In the genomic region with DNA sequence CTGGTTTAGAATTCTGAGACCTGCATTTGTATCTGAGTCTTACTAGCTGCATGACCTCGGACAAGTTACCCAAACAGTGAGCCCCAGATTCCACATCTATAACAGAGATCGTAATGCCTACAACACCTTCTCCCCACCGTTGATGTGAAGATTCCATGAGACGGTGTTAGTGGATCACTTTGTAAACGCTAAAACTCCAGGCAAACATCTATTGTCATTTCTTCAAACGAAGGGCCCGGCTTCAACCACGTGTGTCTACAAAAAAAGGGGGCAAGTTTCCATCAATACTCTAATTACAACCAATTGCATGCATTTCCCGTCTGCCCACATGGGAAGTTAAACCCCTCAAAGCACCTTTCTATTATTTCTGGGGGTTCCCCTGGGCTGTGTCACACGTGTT, we compare ENCODE assay signal across 26 cellular contexts.
A peak's percentile ranks its signal among the peaks of the same experiment; 100 is the strongest.
DNase-seq lines count a peak whose midpoint lies in the region; ATAC-seq and TF ChIP-seq lines count a peak whose summit lies in the region.
"Had no signal": no experiment of that assay in that cellular context is flagged by ENCODE, and none has a peak within 500 bp of the region (broad histone marks: within the 10 kb centered on the region; RNA-seq: fewer than 3 reads in every experiment).

No MANE protein-coding gene starts in this region.

- no peaks in the 10 kb centered on the region for H3K9me3 ChIP-seq in colonic mucosa
- H3K9me3 ChIP-seq: BLaER1 treated with 17β-estradiol and CSF1 and Interleukin-3, amounts not matched to agents 10 nM and 100 nM; Peyer's patch; SJCRH30 had no signal

- no peak for ATAC-seq in stimulated activated memory B cell treated with anti-CD40 and anti-IgM and Interleukin-4, amounts not matched to agents 10 μg/mL and 1 μg/mL and 100 μg/mL, for 72 hours
- no peak for ATAC-seq in left cardiac atrium

- no peaks in the 10 kb centered on the region for H3K4me1 ChIP-seq in colonic mucosa
- H3K4me1 ChIP-seq: SJCRH30 had no signal

- H3K36me3 ChIP-seq in colonic mucosa, result no peaks in the 10 kb centered on the region
- H3K36me3 ChIP-seq: BLaER1 treated with 17β-estradiol and CSF1 and Interleukin-3, amounts not matched to agents 10 nM and 100 nM; Peyer's patch; SJCRH30 had no signal

- H3K27me3 Mint-ChIP-seq in T-helper 1 cell treated with Interleukin-12 subunit alpha and Interleukin-12 subunit beta and Interleukin-4 antibody, amounts not matched to agents 30 μg/mL and 1 μg/mL, for 36 hours (ENCODE audit: low read depth), result no peaks in the 10 kb centered on the region
- H3K27me3 Mint-ChIP-seq in activated T-helper 1 cell treated with anti-CD3 and anti-CD28 coated beads, Interleukin-12 subunit alpha, Interleukin-12 subunit beta, Interleukin-2, Interleukin-4 antibody, amounts not matched to agents 30 ng/mL and 10 ng/mL and 1 ng/mL, durations not matched to agents 14 hours and 24 hours and 36 hours (ENCODE audit: insufficient read depth), result no peaks in the 10 kb centered on the region
- H3K27me3 Mint-ChIP-seq in stimulated activated memory B cell treated with anti-CD40 and anti-IgM and Interleukin-4, amounts not matched to agents 10 μg/mL and 1 μg/mL and 100 μg/mL, for 72 hours, result no peaks in the 10 kb centered on the region
- H3K27me3 Mint-ChIP-seq: CD4-positive, alpha-beta memory T cell had no signal

- no peaks in the 10 kb centered on the region for H3K27me3 ChIP-seq in colonic mucosa
- H3K27me3 ChIP-seq: BLaER1 treated with 17β-estradiol and CSF1 and Interleukin-3, amounts not matched to agents 10 nM and 100 nM; Peyer's patch; SJCRH30 had no signal

- intact Hi-C loops in activated T-helper 1 cell treated with anti-CD3 and anti-CD28 coated beads, Interleukin-12 subunit alpha, Interleukin-12 subunit beta, Interleukin-2, Interleukin-4 antibody, amounts not matched to agents 30 ng/mL and 10 ng/mL and 1 ng/mL, durations not matched to agents 14 hours and 24 hours and 36 hours (cut with micrococcal nuclease), result loop anchor here (5.0 to 10.0 kb wide), 2 partner anchors 65 to 508 kb away; a partner anchor contains a TSS
- intact Hi-C loops in colonic mucosa (cut with DNase I), result no loop called here
- intact Hi-C loops in left cardiac atrium (cut with DNase I), result no loop called here

- TF ChIP-seq CTCF in colonic mucosa (IDR thresholded peaks at IDR 0.05), result no peak

- no peak overlapping the region for H3K4me3 Mint-ChIP-seq in T-helper 1 cell treated with Interleukin-12 subunit alpha and Interleukin-12 subunit beta and Interleukin-4 antibody, amounts not matched to agents 30 μg/mL and 1 μg/mL, for 36 hours
- H3K4me3 Mint-ChIP-seq in activated T-helper 1 cell treated with anti-CD3 and anti-CD28 coated beads, Interleukin-12 subunit alpha, Interleukin-12 subunit beta, Interleukin-2, Interleukin-4 antibody, amounts not matched to agents 30 ng/mL and 10 ng/mL and 1 ng/mL, durations not matched to agents 14 hours and 24 hours and 36 hours, result no peak overlapping the region
- no peak overlapping the region for H3K4me3 Mint-ChIP-seq in stimulated activated memory B cell treated with anti-CD40 and anti-IgM and Interleukin-4, amounts not matched to agents 10 μg/mL and 1 μg/mL and 100 μg/mL, for 72 hours
- H3K4me3 Mint-ChIP-seq: CD4-positive, alpha-beta memory T cell had no signal

- no peak overlapping the region for H3K9ac ChIP-seq in colonic mucosa (ENCODE audit: low read depth in 2 of 2, low read length in 2 of 2)
- H3K9ac ChIP-seq: BLaER1 treated with 17β-estradiol and CSF1 and Interleukin-3, amounts not matched to agents 10 nM and 100 nM had no signal

- H3K4me3 ChIP-seq in colonic mucosa, result no peak overlapping the region
- H3K4me3 ChIP-seq: BLaER1 treated with 17β-estradiol and CSF1 and Interleukin-3, amounts not matched to agents 10 nM and 100 nM; Peyer's patch; SJCRH30 had no signal

- DNase-seq in T-helper 1 cell (no peak), colonic mucosa (peak; percentile 2), left cardiac atrium (no peak), NCI-H2196 (lab: John Stamatoyannopoulos, UW; ENCODE audit: unreplicated experiment) (no peak), NCI-H524 (lab: John Stamatoyannopoulos, UW) (no peak)
- DNase-seq in activated T-helper 1 cell treated with anti-CD3 and anti-CD28 coated beads, Interleukin-12 subunit alpha, Interleukin-12 subunit beta, Interleukin-2, Interleukin-4 antibody, amounts not matched to agents 30 ng/mL and 10 ng/mL and 1 ng/mL, durations not matched to agents 14 hours and 24 hours and 36 hours (ENCODE audit: low spot score), result no peak
- DNase-seq: ACHN; Calu3; CD4-positive, alpha-beta memory T cell; DMS153; H7; KG1; NCI-H1092 treated with DMSO at 0.1 percent for 48 hours; NCI-H1436 treated with DMSO at 0.1 percent for 48 hours; NCI-H1930; NCI-H226; NCI-H510A treated with DMSO at 0.1 percent for 48 hours; NCI-H774; NK-92 treated with Interleukin-12 subunit alpha and Interleukin-12 subunit beta, amount 100 ng/mL, for 24 hours; Peyer's patch; SJCRH30 had no signal

- H3K4me1 Mint-ChIP-seq in T-helper 1 cell treated with Interleukin-12 subunit alpha and Interleukin-12 subunit beta and Interleukin-4 antibody, amounts not matched to agents 30 μg/mL and 1 μg/mL, for 36 hours (ENCODE audit: low read depth), result peaks cover 67% of the 10 kb centered on the region
- peaks cover 84% of the 10 kb centered on the region for H3K4me1 Mint-ChIP-seq in activated T-helper 1 cell treated with anti-CD3 and anti-CD28 coated beads, Interleukin-12 subunit alpha, Interleukin-12 subunit beta, Interleukin-2, Interleukin-4 antibody, amounts not matched to agents 30 ng/mL and 10 ng/mL and 1 ng/mL, durations not matched to agents 14 hours and 24 hours and 36 hours (ENCODE audit: low read depth)
- peaks cover 82% of the 10 kb centered on the region for H3K4me1 Mint-ChIP-seq in stimulated activated memory B cell treated with anti-CD40 and anti-IgM and Interleukin-4, amounts not matched to agents 10 μg/mL and 1 μg/mL and 100 μg/mL, for 72 hours

- peak overlapping the region; percentile 62 for H3K27ac Mint-ChIP-seq in T-helper 1 cell treated with Interleukin-12 subunit alpha and Interleukin-12 subunit beta and Interleukin-4 antibody, amounts not matched to agents 30 μg/mL and 1 μg/mL, for 36 hours
- peak overlapping the region; percentile 27 for H3K27ac Mint-ChIP-seq in activated T-helper 1 cell treated with anti-CD3 and anti-CD28 coated beads, Interleukin-12 subunit alpha, Interleukin-12 subunit beta, Interleukin-2, Interleukin-4 antibody, amounts not matched to agents 30 ng/mL and 10 ng/mL and 1 ng/mL, durations not matched to agents 14 hours and 24 hours and 36 hours
- peak overlapping the region; percentile 96 for H3K27ac Mint-ChIP-seq in stimulated activated memory B cell treated with anti-CD40 and anti-IgM and Interleukin-4, amounts not matched to agents 10 μg/mL and 1 μg/mL and 100 μg/mL, for 72 hours
- H3K27ac Mint-ChIP-seq: CD4-positive, alpha-beta memory T cell had no signal

- H3K27ac ChIP-seq in colonic mucosa, result no peak overlapping the region
- H3K27ac ChIP-seq: 22Rv1; BLaER1 treated with 17β-estradiol and CSF1 and Interleukin-3, amounts not matched to agents 10 nM and 100 nM; HL-60; Peyer's patch; SJCRH30 had no signal

- peaks cover 4% of the 10 kb centered on the region for H3K36me3 Mint-ChIP-seq in T-helper 1 cell treated with Interleukin-12 subunit alpha and Interleukin-12 subunit beta and Interleukin-4 antibody, amounts not matched to agents 30 μg/mL and 1 μg/mL, for 36 hours (ENCODE audit: low read depth)
- no peaks in the 10 kb centered on the region for H3K36me3 Mint-ChIP-seq in activated T-helper 1 cell treated with anti-CD3 and anti-CD28 coated beads, Interleukin-12 subunit alpha, Interleukin-12 subunit beta, Interleukin-2, Interleukin-4 antibody, amounts not matched to agents 30 ng/mL and 10 ng/mL and 1 ng/mL, durations not matched to agents 14 hours and 24 hours and 36 hours (ENCODE audit: low read depth)
- peaks cover 11% of the 10 kb centered on the region for H3K36me3 Mint-ChIP-seq in stimulated activated memory B cell treated with anti-CD40 and anti-IgM and Interleukin-4, amounts not matched to agents 10 μg/mL and 1 μg/mL and 100 μg/mL, for 72 hours
- H3K36me3 Mint-ChIP-seq: CD4-positive, alpha-beta memory T cell had no signal

- H3K9me3 Mint-ChIP-seq in T-helper 1 cell treated with Interleukin-12 subunit alpha and Interleukin-12 subunit beta and Interleukin-4 antibody, amounts not matched to agents 30 μg/mL and 1 μg/mL, for 36 hours, result no peaks in the 10 kb centered on the region
- H3K9me3 Mint-ChIP-seq in activated T-helper 1 cell treated with anti-CD3 and anti-CD28 coated beads, Interleukin-12 subunit alpha, Interleukin-12 subunit beta, Interleukin-2, Interleukin-4 antibody, amounts not matched to agents 30 ng/mL and 10 ng/mL and 1 ng/mL, durations not matched to agents 14 hours and 24 hours and 36 hours, result no peaks in the 10 kb centered on the region
- no peaks in the 10 kb centered on the region for H3K9me3 Mint-ChIP-seq in stimulated activated memory B cell treated with anti-CD40 and anti-IgM and Interleukin-4, amounts not matched to agents 10 μg/mL and 1 μg/mL and 100 μg/mL, for 72 hours
- H3K9me3 Mint-ChIP-seq: CD4-positive, alpha-beta memory T cell had no signal

Comparison
In these comparisons a context has a peak if more than half of its experiments do, and no peak if none do; other contexts are left out.
1. H3K27ac Mint-ChIP-seq: peak in every context shown above with its lines; median percentile 96 in stimulated activated memory B cell treated with anti-CD40 and anti-IgM and Interleukin-4, amounts not matched to agents 10 μg/mL and 1 μg/mL and 100 μg/mL, for 72 hours; 62 in T-helper 1 cell treated with Interleukin-12 subunit alpha and Interleukin-12 subunit beta and Interleukin-4 antibody, amounts not matched to agents 30 μg/mL and 1 μg/mL, for 36 hours; 27 in activated T-helper 1 cell treated with anti-CD3 and anti-CD28 coated beads, Interleukin-12 subunit alpha, Interleukin-12 subunit beta, Interleukin-2, Interleukin-4 antibody, amounts not matched to agents 30 ng/mL and 10 ng/mL and 1 ng/mL, durations not matched to agents 14 hours and 24 hours and 36 hours.